In the genomic region with DNA sequence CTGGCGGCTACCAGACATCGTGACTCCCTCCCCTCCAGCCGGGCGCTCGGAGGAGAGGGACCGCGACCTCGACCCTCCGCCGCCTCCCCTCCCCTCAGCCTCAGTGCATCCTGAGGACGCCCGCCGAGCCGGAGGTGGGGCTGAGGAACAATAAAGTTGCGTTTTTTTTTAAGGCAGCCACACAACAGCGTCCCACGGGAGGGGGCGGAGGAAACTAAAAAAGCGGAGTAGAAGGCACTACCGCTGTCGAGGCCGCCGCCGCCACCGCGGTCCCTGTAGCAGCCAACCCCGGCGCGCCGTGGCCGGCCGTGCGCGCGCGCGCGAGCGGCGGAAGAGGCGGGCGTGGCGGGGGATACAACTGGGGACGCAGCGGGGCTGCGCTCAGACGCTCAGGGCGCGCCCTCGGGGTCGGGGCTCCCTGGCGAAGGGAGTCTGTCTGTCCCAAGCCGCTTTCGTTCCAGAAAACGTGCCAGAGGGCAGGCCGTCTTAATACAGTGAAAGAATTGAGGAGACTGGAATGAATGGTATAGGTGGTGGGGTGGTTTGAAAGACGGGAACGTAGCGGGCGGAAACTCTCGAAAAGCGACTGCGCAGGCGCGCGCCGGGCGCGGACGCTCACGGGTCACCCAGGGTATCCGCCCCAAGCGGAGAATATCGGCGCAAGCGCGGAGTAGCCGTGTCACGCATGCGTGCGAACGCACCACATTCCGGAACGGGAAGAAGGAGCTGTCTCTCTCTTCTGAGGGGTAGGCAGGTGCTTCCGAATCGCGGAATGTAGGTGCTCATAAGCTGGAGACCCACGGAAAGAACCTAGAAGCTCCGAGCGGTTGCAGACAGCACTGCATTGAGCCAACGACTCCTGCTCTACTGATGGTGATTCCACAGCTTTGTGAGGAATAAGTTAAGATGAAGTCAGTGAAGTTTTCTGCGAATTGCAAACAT, we compare ENCODE assay signal across 1 cellular context.
TF ChIP-seq lines count a peak whose summit lies in the region.

Gene COP1 (minus strand): TSS at position 326 of the 942 bp plus-strand sequence. CDS start 308 bp downstream, at position 18.

TF ChIP-seq in K562, 482 proteins besides CTCF, POLR2A, EP300 and RAD21 (continued from another document):
- TF ChIP-seq ESRRB (CRISPR knock-in tag; IDR thresholded peaks at IDR 0.05; ENCODE audit: borderline replicate concordance), result no peak
- no peak for TF ChIP-seq SMAD2 (IDR thresholded peaks at IDR 0.05; ENCODE audit: low read depth, low read length)
- 0 out of 2 replicates have a peak, but pooled peaks have one; percentile 68 for TF ChIP-seq ZSCAN29 (IDR thresholded peaks at IDR 0.05)
- TF ChIP-seq TAF7 (tag; IDR thresholded peaks at IDR 0.05), result 0 out of 2 replicates have a peak, but pooled peaks have one; percentile 8
- TF ChIP-seq KLF13 (tag; IDR thresholded peaks at IDR 0.05; ENCODE audit: borderline replicate concordance, low read depth), result peak; percentile 76; the same call in 1 of the 2 replicates
- TF ChIP-seq ZBTB17 (CRISPR knock-in tag; IDR thresholded peaks at IDR 0.05), result 0 out of 2 replicates have a peak, but pooled peaks have one; percentile 39
- no peak for TF ChIP-seq LEF1 (IDR thresholded peaks at IDR 0.05)
- peak; percentile 48; the same call in 1 of the 2 replicates for TF ChIP-seq JUN (IDR thresholded peaks at IDR 0.05; ENCODE audit: borderline replicate concordance, low read depth, low read length)
- TF ChIP-seq JUN (CRISPR knock-in tag; IDR thresholded peaks at IDR 0.05; ENCODE audit: borderline replicate concordance), result no peak
- TF ChIP-seq, protein P1, sequence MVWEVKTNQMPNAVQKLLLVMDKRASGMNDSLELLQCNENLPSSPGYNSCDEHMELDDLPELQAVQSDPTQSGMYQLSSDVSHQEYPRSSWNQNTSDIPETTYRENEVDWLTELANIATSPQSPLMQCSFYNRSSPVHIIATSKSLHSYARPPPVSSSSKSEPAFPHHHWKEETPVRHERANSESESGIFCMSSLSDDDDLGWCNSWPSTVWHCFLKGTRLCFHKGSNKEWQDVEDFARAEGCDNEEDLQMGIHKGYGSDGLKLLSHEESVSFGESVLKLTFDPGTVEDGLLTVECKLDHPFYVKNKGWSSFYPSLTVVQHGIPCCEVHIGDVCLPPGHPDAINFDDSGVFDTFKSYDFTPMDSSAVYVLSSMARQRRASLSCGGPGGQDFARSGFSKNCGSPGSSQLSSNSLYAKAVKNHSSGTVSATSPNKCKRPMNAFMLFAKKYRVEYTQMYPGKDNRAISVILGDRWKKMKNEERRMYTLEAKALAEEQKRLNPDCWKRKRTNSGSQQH (CRISPR knock-in tag; IDR thresholded peaks at IDR 0.05), result peak; percentile 97
- peak; percentile 99 for TF ChIP-seq POLR2G (IDR thresholded peaks at IDR 0.05; ENCODE audit: low read depth, low read length)
- no peak for TF ChIP-seq ZNF23 (CRISPR knock-in tag; IDR thresholded peaks at IDR 0.05)
- no peak for TF ChIP-seq TSC22D4 (tag; IDR thresholded peaks at IDR 0.05)
- peak; percentile 93 for TF ChIP-seq PHF8 (IDR thresholded peaks at IDR 0.05; ENCODE audit: borderline replicate concordance, low read length)
- TF ChIP-seq SMARCA5 (IDR thresholded peaks at IDR 0.05), result no peak
- 0 out of 2 replicates have a peak, but pooled peaks have one; percentile 17 for TF ChIP-seq TCF7 (IDR thresholded peaks at IDR 0.05; ENCODE audit: borderline replicate concordance)
- TF ChIP-seq RB1 (IDR thresholded peaks at IDR 0.05; ENCODE audit: low read depth), result peak; percentile 94
- TF ChIP-seq MYBL2 (IDR thresholded peaks at IDR 0.05; ENCODE audit: low read depth), result no peak
- TF ChIP-seq MYBL2 (CRISPR knock-in tag; IDR thresholded peaks at IDR 0.05; ENCODE audit: borderline replicate concordance), result no peak
- no peak for TF ChIP-seq SRSF3 (IDR thresholded peaks at IDR 0.05; ENCODE audit: insufficient read depth, low read length)
- TF ChIP-seq CBX1 (IDR thresholded peaks at IDR 0.05; ENCODE audit: low read depth), result no peak; the same call in 1 of the 2 replicates
- TF ChIP-seq POU5F1 (IDR thresholded peaks at IDR 0.05; ENCODE audit: borderline replicate concordance, low read depth, low read length, partially characterized antibody), result peak; percentile 87
- no peak for TF ChIP-seq CBFB (CRISPR knock-in tag; IDR thresholded peaks at IDR 0.05)
- no peak for TF ChIP-seq CHAMP1 (IDR thresholded peaks at IDR 0.05)
- TF ChIP-seq KLF1 (tag; IDR thresholded peaks at IDR 0.05), result 0 out of 2 replicates have a peak, but pooled peaks have one; percentile 73
- no peak for TF ChIP-seq ARID2 (IDR thresholded peaks at IDR 0.05)
- TF ChIP-seq, protein P2, sequence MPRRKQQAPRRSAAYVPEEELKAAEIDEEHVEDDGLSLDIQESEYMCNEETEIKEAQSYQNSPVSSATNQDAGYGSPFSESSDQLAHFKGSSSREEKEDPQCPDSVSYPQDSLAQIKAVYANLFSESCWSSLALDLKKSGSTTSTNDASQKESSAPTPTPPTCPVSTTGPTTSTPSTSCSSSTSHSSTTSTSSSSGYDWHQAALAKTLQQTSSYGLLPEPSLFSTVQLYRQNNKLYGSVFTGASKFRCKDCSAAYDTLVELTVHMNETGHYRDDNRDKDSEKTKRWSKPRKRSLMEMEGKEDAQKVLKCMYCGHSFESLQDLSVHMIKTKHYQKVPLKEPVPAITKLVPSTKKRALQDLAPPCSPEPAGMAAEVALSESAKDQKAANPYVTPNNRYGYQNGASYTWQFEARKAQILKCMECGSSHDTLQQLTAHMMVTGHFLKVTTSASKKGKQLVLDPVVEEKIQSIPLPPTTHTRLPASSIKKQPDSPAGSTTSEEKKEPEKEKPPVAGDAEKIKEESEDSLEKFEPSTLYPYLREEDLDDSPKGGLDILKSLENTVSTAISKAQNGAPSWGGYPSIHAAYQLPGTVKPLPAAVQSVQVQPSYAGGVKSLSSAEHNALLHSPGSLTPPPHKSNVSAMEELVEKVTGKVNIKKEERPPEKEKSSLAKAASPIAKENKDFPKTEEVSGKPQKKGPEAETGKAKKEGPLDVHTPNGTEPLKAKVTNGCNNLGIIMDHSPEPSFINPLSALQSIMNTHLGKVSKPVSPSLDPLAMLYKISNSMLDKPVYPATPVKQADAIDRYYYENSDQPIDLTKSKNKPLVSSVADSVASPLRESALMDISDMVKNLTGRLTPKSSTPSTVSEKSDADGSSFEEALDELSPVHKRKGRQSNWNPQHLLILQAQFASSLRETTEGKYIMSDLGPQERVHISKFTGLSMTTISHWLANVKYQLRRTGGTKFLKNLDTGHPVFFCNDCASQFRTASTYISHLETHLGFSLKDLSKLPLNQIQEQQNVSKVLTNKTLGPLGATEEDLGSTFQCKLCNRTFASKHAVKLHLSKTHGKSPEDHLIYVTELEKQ (CRISPR knock-in tag; IDR thresholded peaks at IDR 0.05), result no peak
- no peak for TF ChIP-seq E2F5 (CRISPR knock-in tag; IDR thresholded peaks at IDR 0.05)
- no peak; the same call in 1 of the 2 replicates for TF ChIP-seq JUND (IDR thresholded peaks at IDR 0.05; ENCODE audit: borderline replicate concordance, low read depth, low read length)
- no peak for TF ChIP-seq JUND (tag; IDR thresholded peaks at IDR 0.05; ENCODE audit: borderline replicate concordance, low read depth, low read length)
- TF ChIP-seq CBX8 (IDR thresholded peaks at IDR 0.05; ENCODE audit: borderline replicate concordance, extremely low read depth, low read depth, low read length, poor library complexity, severe bottlenecking), result no peak
- no peak for TF ChIP-seq ZNF140 (CRISPR knock-in tag; IDR thresholded peaks at IDR 0.05)
- 0 out of 2 replicates have a peak, but pooled peaks have one; percentile 1 for TF ChIP-seq HOMEZ (CRISPR knock-in tag; IDR thresholded peaks at IDR 0.05)
- TF ChIP-seq ZBTB1 (CRISPR knock-in tag; IDR thresholded peaks at IDR 0.05; ENCODE audit: borderline replicate concordance, low read depth), result peak; percentile 59
